ENCODE assay signal across 16 cellular contexts in genomic region chr2:152481881-152482280, GRCh38.
DNase-seq lines count a peak whose midpoint lies in the region; ATAC-seq and TF ChIP-seq lines count a peak whose summit lies in the region.
"Had no signal": no experiment of that assay in that cellular context is flagged by ENCODE, and none has a peak within 500 bp of the region (broad histone marks: within the 10 kb centered on the region; RNA-seq: fewer than 3 reads in every experiment).

No MANE protein-coding gene starts in this region.

- no peak overlapping the region for H3K4me3 ChIP-seq in fibroblast of villous mesenchyme (ENCODE audit: low read depth, low read length)
- peak overlapping the region in 1 of 4 donors; percentile 31 for H3K4me3 ChIP-seq in transverse colon
- H3K4me3 ChIP-seq: MG63 had no signal

- intact Hi-C loops in transverse colon (cut with DNase I; ENCODE audit: low total_unique reads) = no loop called here

- ATAC-seq in HG02973 (IDR thresholded peaks at IDR 0.05; ENCODE audit: unreplicated experiment) = no peak

- TF ChIP-seq POLR2A in transverse colon (IDR thresholded peaks at IDR 0.05) = no peak

- peaks cover 0 to 43% (median 26%) of the 10 kb centered on the region in 4 donors for H3K4me1 ChIP-seq in transverse colon

- no peaks in the 10 kb centered on the region for H3K27me3 ChIP-seq in transverse colon
- H3K27me3 ChIP-seq: MG63 had no signal

- POLR2A ChIA-PET in HEK293T (lab: Yijun Ruan, JAX) = no interaction called here

- no peaks in the 10 kb centered on the region for H3K36me3 ChIP-seq in transverse colon
- H3K36me3 ChIP-seq: MG63 had no signal

- 30 to 35% methylated on average over 1 to 2 of the region's 2 CpGs for WGBS in transverse colon (ENCODE audit: low coverage in 1 of 2), 2 donors

- no peaks in the 10 kb centered on the region for H3K9me3 Mint-ChIP-seq in nephron

- H3K27ac ChIP-seq in transverse colon = peak overlapping the region; percentile 48 to 80 (median 72)

- H3K36me3 Mint-ChIP-seq in nephron (ENCODE audit: low read depth) = no peaks in the 10 kb centered on the region
- H3K36me3 Mint-ChIP-seq: CD4-positive, CD25-positive, alpha-beta regulatory T cell had no signal

- H3K4me3 Mint-ChIP-seq in nephron = peak overlapping the region in 2 of 3 experiments; percentile 24 to 50
- H3K4me3 Mint-ChIP-seq: CD4-positive, CD25-positive, alpha-beta regulatory T cell had no signal

- TF ChIP-seq CTCF in fibroblast of villous mesenchyme (IDR thresholded peaks at IDR 0.05; ENCODE audit: insufficient read depth, low read depth, low read length) (no peak), nephron (IDR thresholded peaks at IDR 0.05; ENCODE audit: unreplicated experiment in 3 of 3) (no peak), transverse colon (IDR thresholded peaks at IDR 0.05) (no peak)

- peak overlapping the region; percentile 74 to 86 (median 80) for H3K27ac Mint-ChIP-seq in nephron
- H3K27ac Mint-ChIP-seq: CD4-positive, CD25-positive, alpha-beta regulatory T cell had no signal

- DNase-seq in HEK293T (ENCODE audit: extremely low spot score) (no peak), fibroblast of villous mesenchyme (ENCODE audit: low read depth) (peak; percentile 33), transverse colon (peak; percentile 34), NCI-H774 (lab: John Stamatoyannopoulos, UW) (no peak), DMS 273 treated with DMSO at 0.1 percent for 48 hours (lab: John Stamatoyannopoulos, UW) (no peak)
- DNase-seq: CD4-positive, CD25-positive, alpha-beta regulatory T cell; GOT3; MG63; NCI-H2081 treated with DMSO at 0.1 percent for 48 hours; NCI-H2227 treated with DMSO at 0.1 percent for 48 hours; NCI-H526; NK-92 treated with Interleukin-12 subunit alpha and Interleukin-12 subunit beta, amount 100 ng/mL, for 24 hours; OCI-M1; SK-N-SH had no signal

- peaks cover 63% of the 10 kb centered on the region for H3K4me1 Mint-ChIP-seq in nephron
- H3K4me1 Mint-ChIP-seq: CD4-positive, CD25-positive, alpha-beta regulatory T cell had no signal

- in situ Hi-C loops in transverse colon (cut with MboI; ENCODE audit: low pct_ligation_motif_present in 1 of 4, low pct_unique_long_range_greater_than_20kb in 1 of 4, low sequenced_read_pairs in 3 of 4) = no loop called here

- H3K27me3 Mint-ChIP-seq in nephron (ENCODE audit: low read depth) = peaks cover 3% of the 10 kb centered on the region

- TF ChIP-seq EP300 in transverse colon (IDR thresholded peaks at IDR 0.05; ENCODE audit: low read depth) = no peak

- CTCF ChIA-PET in HEK293T (lab: Yijun Ruan, JAX) = no interaction called here

- H3K9me3 ChIP-seq in transverse colon = no peaks in the 10 kb centered on the region
- H3K9me3 ChIP-seq: MG63, SK-N-SH had no signal

TF ChIP-seq in HEK293T, 16 proteins besides CTCF, POLR2A, EP300 and RAD21:
- TF ChIP-seq BHLHE40 (IDR thresholded peaks at IDR 0.05; ENCODE audit: borderline replicate concordance) (no peak), ZNF384 (IDR thresholded peaks at IDR 0.05) (no peak), ELF4 (IDR thresholded peaks at IDR 0.05) (no peak), L3MBTL2 (conservative IDR thresholded peaks at IDR 0.05) (no peak), HDGF (IDR thresholded peaks at IDR 0.05; ENCODE audit: borderline replicate concordance) (no peak), ARNT (IDR thresholded peaks at IDR 0.05) (no peak), NFRKB (IDR thresholded peaks at IDR 0.05) (no peak), LEF1 (IDR thresholded peaks at IDR 0.05; ENCODE audit: borderline replicate concordance) (no peak), FOXA1 (IDR thresholded peaks at IDR 0.05) (no peak), SUZ12 (IDR thresholded peaks at IDR 0.05) (no peak), PKNOX1 (IDR thresholded peaks at IDR 0.05) (peak; percentile 79), CTBP1 (IDR thresholded peaks at IDR 0.05; ENCODE audit: borderline replicate concordance) (0 out of 2 replicates have a peak, but pooled peaks have one; percentile 28), SP1 (IDR thresholded peaks at IDR 0.05) (no peak), FOXM1 (IDR thresholded peaks at IDR 0.05; ENCODE audit: borderline replicate concordance) (no peak), FOXK2 (IDR thresholded peaks at IDR 0.05) (no peak)

Comparison
In these comparisons a context has a peak if more than half of its experiments do, and no peak if none do; other contexts are left out.
1. DNase-seq: peak in fibroblast of villous mesenchyme (single experiment) and transverse colon (single experiment); none in HEK293T (single experiment), NCI-H774 (single experiment) and DMS 273 treated with DMSO at 0.1 percent for 48 hours (single experiment).